In genomic region chr13:94389544-94390351, GRCh38 we compare ENCODE assay signal across 25 cellular contexts.
DNase-seq lines count a peak whose midpoint lies in the region; ATAC-seq, FAIRE-seq and TF ChIP-seq lines count a peak whose summit lies in the region.
"Had no signal": no experiment of that assay in that cellular context is flagged by ENCODE, and none has a peak within 500 bp of the region (broad histone marks: within the 10 kb centered on the region; RNA-seq: fewer than 3 reads in every experiment).

No MANE protein-coding gene starts in this region.

- ATAC-seq in HepG2 (no peak), right lobe of liver (no peak), HG03378 (IDR thresholded peaks at IDR 0.05; ENCODE audit: unreplicated experiment) (no peak)
- ATAC-seq: activated naive CD8-positive, alpha-beta T cell treated with anti-CD3 and anti-CD28 coated beads, Interleukin-2, amount 50 U/mL, for 24 hours; mucosa of descending colon had no signal

- TF ChIP-seq EP300 in HepG2 (IDR thresholded peaks at IDR 0.05; ENCODE audit: low read depth in 2 of 2, low read length in 2 of 2) (no peak), HepG2 (CRISPR knock-in tag; IDR thresholded peaks at IDR 0.05; ENCODE audit: borderline replicate concordance) (no peak)

- H3K9me3 ChIP-seq in HepG2 (ENCODE audit: low read length) (no peaks in the 10 kb centered on the region), right lobe of liver (no peaks in the 10 kb centered on the region), hepatocyte (ENCODE audit: low read depth) (no peaks in the 10 kb centered on the region)
- H3K9me3 ChIP-seq: left ventricle myocardium inferior, mucosa of descending colon, uterus had no signal

- no TSS peak for BruUV-seq in HepG2 (replicated peaks; lab: Mats Ljungman, UMichigan)

- DNase-seq in HepG2 (ENCODE audit: low spot score): no peak
- DNase-seq in right lobe of liver: no peak
- peak; percentile 93 for DNase-seq in OCI-M1 (lab: John Stamatoyannopoulos, UW)
- peak; percentile 10 for DNase-seq in hepatocyte (ENCODE audit: low spot score)
- no peak for DNase-seq in GM19239 (ENCODE audit: insufficient read length, low spot score)
- DNase-seq in urothelium cell line (ENCODE audit: low spot score): no peak
- no peak for DNase-seq in NOMO-1 (lab: John Stamatoyannopoulos, UW; ENCODE audit: unreplicated experiment in 2 of 2)
- DNase-seq: ACHN; activated CD4-positive, alpha-beta T cell treated with anti-CD3 and anti-CD28 coated beads, Interleukin-2, amount 50 U/mL, for 1 hour; activated CD8-positive, alpha-beta memory T cell treated with anti-CD3 and anti-CD28 coated beads, Interleukin-2, amount 50 U/mL, for 4 hours; activated effector memory CD4-positive, alpha-beta T cell treated with Interleukin-2 at 50 U/mL for 16 hours; activated naive CD8-positive, alpha-beta T cell treated with anti-CD3 and anti-CD28 coated beads, Interleukin-2, amount 50 U/mL, for 24 hours; CD4-positive, alpha-beta T cell; DMS79; left ventricle myocardium inferior; mucosa of descending colon; NCI-H1048; NCI-H2029 treated with DMSO at 0.1 percent for 48 hours; NCI-H524 treated with DMSO at 0.1 percent for 48 hours; SHP77; stimulated activated CD4-positive, alpha-beta T cell treated with anti-CD3 and anti-CD28 coated beads, Interleukin-12 subunit alpha, Interleukin-12 subunit beta, amount 100 ng/mL, for 4 hours; stimulated activated CD8-positive, alpha-beta memory T cell treated with anti-CD3 and anti-CD28 coated beads, Interleukin-4, amount 100 ng/mL, for 48 hours; uterus had no signal

- H3K4me3 ChIP-seq in HepG2 (replicated peaks in 1 of 3; ENCODE audit: insufficient read depth in 1 of 3, low read depth in 2 of 3, low read length in 3 of 3) (no peak overlapping the region), right lobe of liver (no peak overlapping the region), hepatocyte (no peak overlapping the region)
- H3K4me3 ChIP-seq: coronary artery, left ventricle myocardium inferior, mucosa of descending colon, uterus had no signal

- H3K79me2 ChIP-seq in HepG2 (ENCODE audit: insufficient read depth, low read length) (no peaks in the 10 kb centered on the region), hepatocyte (no peaks in the 10 kb centered on the region)

- H3K27me3 ChIP-seq in HepG2 (ENCODE audit: control insufficient read depth in 1 of 2, insufficient read depth in 2 of 2, low read length in 2 of 2): no peaks in the 10 kb centered on the region; a peak in 1 of 5 replicates
- no peaks in the 10 kb centered on the region for H3K27me3 ChIP-seq in right lobe of liver
- no peaks in the 10 kb centered on the region for H3K27me3 ChIP-seq in hepatocyte
- H3K27me3 ChIP-seq: uterus had no signal

- TF ChIP-seq CTCF in HepG2 (CRISPR knock-in tag; IDR thresholded peaks at IDR 0.05) (no peak), right lobe of liver (IDR thresholded peaks at IDR 0.05) (no peak), hepatocyte (IDR thresholded peaks at IDR 0.05; ENCODE audit: poor library complexity) (no peak)

- in situ Hi-C loops in HepG2 (cut with HindIII; ENCODE audit: extremely low pct_ligation_motif_present, low pct_unique_long_range_greater_than_20kb): no loop called here

- H3K4me2 ChIP-seq in HepG2 (ENCODE audit: low read depth, low read length) (no peak overlapping the region), hepatocyte (no peak overlapping the region)

- no peak for TF ChIP-seq RAD21 in HepG2 (CRISPR knock-in tag; IDR thresholded peaks at IDR 0.05)

- H2AFZ ChIP-seq in HepG2 (ENCODE audit: low read length): no peak overlapping the region
- no peak overlapping the region for H2AFZ ChIP-seq in hepatocyte

- CTCF ChIA-PET in HepG2 (lab: Yijun Ruan, JAX; ENCODE audit: low intra/inter-chr PET ratio, low total read pairs): no interaction called here

- no peak for FAIRE-seq in HepG2 (lab: Jason Lieb, UNC)
- FAIRE-seq in GM19239 (lab: Jason Lieb, UNC): no peak
- no peak for FAIRE-seq in urothelium cell line (lab: Jason Lieb, UNC)

- TF ChIP-seq POLR2A in HepG2 (IDR thresholded peaks at IDR 0.05; ENCODE audit: insufficient read depth in 1 of 2, low read depth in 2 of 2, low read length in 2 of 2) (no peak), right lobe of liver (IDR thresholded peaks at IDR 0.05) (no peak)

- no peaks in the 10 kb centered on the region for H3K9me2 ChIP-seq in hepatocyte (replicated peaks; ENCODE audit: insufficient read depth)

- H3K4me1 ChIP-seq in HepG2 (ENCODE audit: insufficient read depth, low read length) (no peaks in the 10 kb centered on the region), right lobe of liver (no peaks in the 10 kb centered on the region), hepatocyte (ENCODE audit: insufficient read depth) (no peaks in the 10 kb centered on the region)
- H3K4me1 ChIP-seq: left ventricle myocardium inferior, uterus had no signal

- H3K36me3 ChIP-seq in HepG2 (replicated peaks in 1 of 2; ENCODE audit: control insufficient read depth in 1 of 2, insufficient read depth in 2 of 2, low read length in 2 of 2) (no peaks in the 10 kb centered on the region), right lobe of liver (no peaks in the 10 kb centered on the region), hepatocyte (replicated peaks; ENCODE audit: insufficient read depth, low read depth) (no peaks in the 10 kb centered on the region)
- H3K36me3 ChIP-seq: left ventricle myocardium inferior, uterus had no signal

- intact Hi-C loops in HepG2 (cut with micrococcal nuclease; ENCODE audit: unreplicated experiment): no loop called here
- intact Hi-C loops in right lobe of liver (cut with DNase I): no loop called here

- H3K9ac ChIP-seq in HepG2 (ENCODE audit: insufficient read depth, low read depth, low read length): no peak overlapping the region

- H3K27ac ChIP-seq in HepG2 (ENCODE audit: extremely low read length, insufficient read depth, low read length) (no peak overlapping the region), right lobe of liver (no peak overlapping the region), hepatocyte (no peak overlapping the region)
- H3K27ac ChIP-seq: coronary artery, left ventricle myocardium inferior had no signal

- 81% methylated on average over 7 of the region's 7 CpGs for WGBS in HepG2 (ENCODE audit: low lambda C conversion rate)
- 80% methylated on average over 6 of the region's 7 CpGs for WGBS in right lobe of liver (ENCODE audit: insufficient coverage, low coverage, low lambda C conversion rate, missing lambda C conversion rate)
- 66% methylated on average over 7 of the region's 7 CpGs for WGBS in hepatocyte (ENCODE audit: low lambda C conversion rate, missing lambda C conversion rate)

- no peaks in the 10 kb centered on the region for H4K20me1 ChIP-seq in HepG2 (ENCODE audit: insufficient read depth, low read length)
- H4K20me1 ChIP-seq in hepatocyte (ENCODE audit: insufficient read depth, poor library complexity, severe bottlenecking): no peaks in the 10 kb centered on the region

- POLR2A ChIA-PET in HepG2 (lab: Yijun Ruan, JAX): no interaction called here

TF ChIP-seq in HepG2, 621 proteins besides CTCF, POLR2A, EP300 and RAD21:
- TF ChIP-seq KDM2A (CRISPR knock-in tag; IDR thresholded peaks at IDR 0.05; ENCODE audit: borderline replicate concordance, low read depth) (no peak), NFE2L2 (IDR thresholded peaks at IDR 0.05; ENCODE audit: low read length) (peak; percentile 36; the same call in 1 of the 2 replicates)
TF ChIP-seq in HepG2: peak in this region for 1.

Comparison
In these comparisons a context has a peak if more than half of its experiments do, and no peak if none do; other contexts are left out.
1. DNase-seq: peak in OCI-M1 (single experiment) and hepatocyte (single experiment); none in HepG2 (single experiment), right lobe of liver (0 of 3), GM19239 (single experiment), urothelium cell line (single experiment) and NOMO-1 (0 of 2).